Comparison of ENCODE assay signal across 1 cellular context in the genomic region with DNA sequence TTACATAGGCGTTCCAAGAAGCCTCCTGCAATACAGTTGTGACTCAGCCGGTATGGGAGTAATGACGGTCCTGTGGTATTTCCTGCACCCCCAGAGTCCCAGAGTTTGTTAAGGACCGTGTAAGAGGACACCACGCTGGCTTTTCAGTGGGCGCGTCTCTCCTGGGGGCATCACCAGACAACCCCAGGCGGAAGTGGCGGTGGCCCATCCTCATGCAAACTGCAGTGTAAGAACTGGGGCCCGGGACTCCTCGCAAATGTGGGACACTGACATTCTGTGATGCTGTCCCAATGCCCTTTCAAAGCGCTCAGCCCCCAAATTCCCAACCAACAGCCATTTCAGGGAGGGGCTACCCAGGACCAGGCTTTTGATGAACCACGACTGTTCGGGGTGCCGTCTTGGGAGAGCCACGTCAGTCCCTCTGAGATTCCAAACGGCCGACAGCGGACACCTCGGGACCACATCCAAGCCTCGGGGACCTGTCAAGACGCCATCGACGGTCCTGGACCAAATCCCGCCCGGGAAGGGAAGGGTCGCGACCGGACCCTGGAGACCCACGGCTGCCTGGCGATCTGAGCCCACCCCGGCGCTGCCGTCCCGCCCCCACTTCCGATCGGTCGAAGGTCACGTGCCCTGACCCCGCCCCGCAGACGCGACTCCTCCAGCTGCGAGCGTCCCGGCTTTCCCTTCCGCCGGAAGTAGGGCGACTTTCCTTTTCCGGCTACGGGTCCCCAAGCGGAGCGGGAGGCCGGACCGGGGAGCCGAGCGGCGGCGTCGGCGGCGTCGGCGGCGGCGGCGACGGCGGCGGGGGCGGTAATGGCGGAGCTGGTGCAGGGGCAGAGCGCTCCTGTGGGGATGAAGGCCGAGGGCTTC.
TF ChIP-seq lines count a peak whose summit lies in the region.

A gene with protein sequence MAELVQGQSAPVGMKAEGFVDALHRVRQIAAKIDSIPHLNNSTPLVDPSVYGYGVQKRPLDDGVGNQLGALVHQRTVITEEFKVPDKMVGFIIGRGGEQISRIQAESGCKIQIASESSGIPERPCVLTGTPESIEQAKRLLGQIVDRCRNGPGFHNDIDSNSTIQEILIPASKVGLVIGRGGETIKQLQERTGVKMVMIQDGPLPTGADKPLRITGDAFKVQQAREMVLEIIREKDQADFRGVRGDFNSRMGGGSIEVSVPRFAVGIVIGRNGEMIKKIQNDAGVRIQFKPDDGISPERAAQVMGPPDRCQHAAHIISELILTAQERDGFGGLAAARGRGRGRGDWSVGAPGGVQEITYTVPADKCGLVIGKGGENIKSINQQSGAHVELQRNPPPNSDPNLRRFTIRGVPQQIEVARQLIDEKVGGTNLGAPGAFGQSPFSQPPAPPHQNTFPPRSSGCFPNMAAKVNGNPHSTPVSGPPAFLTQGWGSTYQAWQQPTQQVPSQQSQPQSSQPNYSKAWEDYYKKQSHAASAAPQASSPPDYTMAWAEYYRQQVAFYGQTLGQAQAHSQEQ (plus strand): TSS at position 713 of the 873 bp plus-strand sequence. CDS start 104 bp downstream, at position 817.

TF ChIP-seq in HEK293, 187 proteins besides CTCF, POLR2A, EP300 and RAD21 (continued from another document):
- TF ChIP-seq, protein P1, sequence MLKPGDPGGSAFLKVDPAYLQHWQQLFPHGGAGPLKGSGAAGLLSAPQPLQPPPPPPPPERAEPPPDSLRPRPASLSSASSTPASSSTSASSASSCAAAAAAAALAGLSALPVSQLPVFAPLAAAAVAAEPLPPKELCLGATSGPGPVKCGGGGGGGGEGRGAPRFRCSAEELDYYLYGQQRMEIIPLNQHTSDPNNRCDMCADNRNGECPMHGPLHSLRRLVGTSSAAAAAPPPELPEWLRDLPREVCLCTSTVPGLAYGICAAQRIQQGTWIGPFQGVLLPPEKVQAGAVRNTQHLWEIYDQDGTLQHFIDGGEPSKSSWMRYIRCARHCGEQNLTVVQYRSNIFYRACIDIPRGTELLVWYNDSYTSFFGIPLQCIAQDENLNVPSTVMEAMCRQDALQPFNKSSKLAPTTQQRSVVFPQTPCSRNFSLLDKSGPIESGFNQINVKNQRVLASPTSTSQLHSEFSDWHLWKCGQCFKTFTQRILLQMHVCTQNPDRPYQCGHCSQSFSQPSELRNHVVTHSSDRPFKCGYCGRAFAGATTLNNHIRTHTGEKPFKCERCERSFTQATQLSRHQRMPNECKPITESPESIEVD (tag by site-specific recombination; IDR thresholded peaks at IDR 0.05) = no peak
- no peak for TF ChIP-seq ZNF558 (tag by site-specific recombination; IDR thresholded peaks at IDR 0.05)
- TF ChIP-seq, protein P2, sequence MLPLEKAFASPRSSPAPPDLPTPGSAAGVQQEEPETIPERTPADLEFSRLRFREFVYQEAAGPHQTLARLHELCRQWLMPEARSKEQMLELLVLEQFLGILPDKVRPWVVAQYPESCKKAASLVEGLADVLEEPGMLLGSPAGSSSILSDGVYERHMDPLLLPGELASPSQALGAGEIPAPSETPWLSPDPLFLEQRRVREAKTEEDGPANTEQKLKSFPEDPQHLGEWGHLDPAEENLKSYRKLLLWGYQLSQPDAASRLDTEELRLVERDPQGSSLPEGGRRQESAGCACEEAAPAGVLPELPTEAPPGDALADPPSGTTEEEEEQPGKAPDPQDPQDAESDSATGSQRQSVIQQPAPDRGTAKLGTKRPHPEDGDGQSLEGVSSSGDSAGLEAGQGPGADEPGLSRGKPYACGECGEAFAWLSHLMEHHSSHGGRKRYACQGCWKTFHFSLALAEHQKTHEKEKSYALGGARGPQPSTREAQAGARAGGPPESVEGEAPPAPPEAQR (tag by site-specific recombination; IDR thresholded peaks at IDR 0.05) = no peak
- TF ChIP-seq, protein P3, sequence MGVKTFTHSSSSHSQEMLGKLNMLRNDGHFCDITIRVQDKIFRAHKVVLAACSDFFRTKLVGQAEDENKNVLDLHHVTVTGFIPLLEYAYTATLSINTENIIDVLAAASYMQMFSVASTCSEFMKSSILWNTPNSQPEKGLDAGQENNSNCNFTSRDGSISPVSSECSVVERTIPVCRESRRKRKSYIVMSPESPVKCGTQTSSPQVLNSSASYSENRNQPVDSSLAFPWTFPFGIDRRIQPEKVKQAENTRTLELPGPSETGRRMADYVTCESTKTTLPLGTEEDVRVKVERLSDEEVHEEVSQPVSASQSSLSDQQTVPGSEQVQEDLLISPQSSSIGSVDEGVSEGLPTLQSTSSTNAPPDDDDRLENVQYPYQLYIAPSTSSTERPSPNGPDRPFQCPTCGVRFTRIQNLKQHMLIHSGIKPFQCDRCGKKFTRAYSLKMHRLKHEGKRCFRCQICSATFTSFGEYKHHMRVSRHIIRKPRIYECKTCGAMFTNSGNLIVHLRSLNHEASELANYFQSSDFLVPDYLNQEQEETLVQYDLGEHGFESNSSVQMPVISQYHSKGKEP (tag by site-specific recombination; IDR thresholded peaks at IDR 0.05) = no peak
- no peak for TF ChIP-seq ZNF791 (tag by site-specific recombination; IDR thresholded peaks at IDR 0.05)
- TF ChIP-seq ZNF585B (tag by site-specific recombination; IDR thresholded peaks at IDR 0.05) = no peak
- TF ChIP-seq GLI4 (tag by site-specific recombination; IDR thresholded peaks at IDR 0.05) = no peak
- TF ChIP-seq, protein P4, sequence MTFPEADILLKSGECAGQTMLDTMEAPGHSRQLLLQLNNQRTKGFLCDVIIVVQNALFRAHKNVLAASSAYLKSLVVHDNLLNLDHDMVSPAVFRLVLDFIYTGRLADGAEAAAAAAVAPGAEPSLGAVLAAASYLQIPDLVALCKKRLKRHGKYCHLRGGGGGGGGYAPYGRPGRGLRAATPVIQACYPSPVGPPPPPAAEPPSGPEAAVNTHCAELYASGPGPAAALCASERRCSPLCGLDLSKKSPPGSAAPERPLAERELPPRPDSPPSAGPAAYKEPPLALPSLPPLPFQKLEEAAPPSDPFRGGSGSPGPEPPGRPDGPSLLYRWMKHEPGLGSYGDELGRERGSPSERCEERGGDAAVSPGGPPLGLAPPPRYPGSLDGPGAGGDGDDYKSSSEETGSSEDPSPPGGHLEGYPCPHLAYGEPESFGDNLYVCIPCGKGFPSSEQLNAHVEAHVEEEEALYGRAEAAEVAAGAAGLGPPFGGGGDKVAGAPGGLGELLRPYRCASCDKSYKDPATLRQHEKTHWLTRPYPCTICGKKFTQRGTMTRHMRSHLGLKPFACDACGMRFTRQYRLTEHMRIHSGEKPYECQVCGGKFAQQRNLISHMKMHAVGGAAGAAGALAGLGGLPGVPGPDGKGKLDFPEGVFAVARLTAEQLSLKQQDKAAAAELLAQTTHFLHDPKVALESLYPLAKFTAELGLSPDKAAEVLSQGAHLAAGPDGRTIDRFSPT (tag by site-specific recombination; IDR thresholded peaks at IDR 0.05) = no peak
- no peak for TF ChIP-seq ZNF366 (tag by site-specific recombination; conservative IDR thresholded peaks at IDR 0.05)
- TF ChIP-seq ZNF510 (tag by site-specific recombination; IDR thresholded peaks at IDR 0.05; ENCODE audit: insufficient replicate concordance) = no peak
- TF ChIP-seq ZNF621 (tag by site-specific recombination; IDR thresholded peaks at IDR 0.05) = no peak
- no peak for TF ChIP-seq ZNF792 (tag by site-specific recombination; IDR thresholded peaks at IDR 0.05)
- peak; percentile 95 for TF ChIP-seq ZNF335 (tag by site-specific recombination; conservative IDR thresholded peaks at IDR 0.05)
- TF ChIP-seq, protein P5, sequence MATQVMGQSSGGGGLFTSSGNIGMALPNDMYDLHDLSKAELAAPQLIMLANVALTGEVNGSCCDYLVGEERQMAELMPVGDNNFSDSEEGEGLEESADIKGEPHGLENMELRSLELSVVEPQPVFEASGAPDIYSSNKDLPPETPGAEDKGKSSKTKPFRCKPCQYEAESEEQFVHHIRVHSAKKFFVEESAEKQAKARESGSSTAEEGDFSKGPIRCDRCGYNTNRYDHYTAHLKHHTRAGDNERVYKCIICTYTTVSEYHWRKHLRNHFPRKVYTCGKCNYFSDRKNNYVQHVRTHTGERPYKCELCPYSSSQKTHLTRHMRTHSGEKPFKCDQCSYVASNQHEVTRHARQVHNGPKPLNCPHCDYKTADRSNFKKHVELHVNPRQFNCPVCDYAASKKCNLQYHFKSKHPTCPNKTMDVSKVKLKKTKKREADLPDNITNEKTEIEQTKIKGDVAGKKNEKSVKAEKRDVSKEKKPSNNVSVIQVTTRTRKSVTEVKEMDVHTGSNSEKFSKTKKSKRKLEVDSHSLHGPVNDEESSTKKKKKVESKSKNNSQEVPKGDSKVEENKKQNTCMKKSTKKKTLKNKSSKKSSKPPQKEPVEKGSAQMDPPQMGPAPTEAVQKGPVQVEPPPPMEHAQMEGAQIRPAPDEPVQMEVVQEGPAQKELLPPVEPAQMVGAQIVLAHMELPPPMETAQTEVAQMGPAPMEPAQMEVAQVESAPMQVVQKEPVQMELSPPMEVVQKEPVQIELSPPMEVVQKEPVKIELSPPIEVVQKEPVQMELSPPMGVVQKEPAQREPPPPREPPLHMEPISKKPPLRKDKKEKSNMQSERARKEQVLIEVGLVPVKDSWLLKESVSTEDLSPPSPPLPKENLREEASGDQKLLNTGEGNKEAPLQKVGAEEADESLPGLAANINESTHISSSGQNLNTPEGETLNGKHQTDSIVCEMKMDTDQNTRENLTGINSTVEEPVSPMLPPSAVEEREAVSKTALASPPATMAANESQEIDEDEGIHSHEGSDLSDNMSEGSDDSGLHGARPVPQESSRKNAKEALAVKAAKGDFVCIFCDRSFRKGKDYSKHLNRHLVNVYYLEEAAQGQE (tag by site-specific recombination; IDR thresholded peaks at IDR 0.05) = 0 out of 2 replicates have a peak, but pooled peaks have one; percentile 23
- TF ChIP-seq ZNF302 (tag by site-specific recombination; IDR thresholded peaks at IDR 0.05; ENCODE audit: low read depth) = no peak
- no peak for TF ChIP-seq ZNF747 (tag by site-specific recombination; IDR thresholded peaks at IDR 0.05)
- peak; percentile 58 for TF ChIP-seq PRDM1 (tag by site-specific recombination; IDR thresholded peaks at IDR 0.05)
- TF ChIP-seq ZNF114 (tag by site-specific recombination; IDR thresholded peaks at IDR 0.05) = no peak
- no peak for TF ChIP-seq ZNF2 (tag by site-specific recombination; IDR thresholded peaks at IDR 0.05)
